ENCODE assay signal across 29 cellular contexts in the genomic region with DNA sequence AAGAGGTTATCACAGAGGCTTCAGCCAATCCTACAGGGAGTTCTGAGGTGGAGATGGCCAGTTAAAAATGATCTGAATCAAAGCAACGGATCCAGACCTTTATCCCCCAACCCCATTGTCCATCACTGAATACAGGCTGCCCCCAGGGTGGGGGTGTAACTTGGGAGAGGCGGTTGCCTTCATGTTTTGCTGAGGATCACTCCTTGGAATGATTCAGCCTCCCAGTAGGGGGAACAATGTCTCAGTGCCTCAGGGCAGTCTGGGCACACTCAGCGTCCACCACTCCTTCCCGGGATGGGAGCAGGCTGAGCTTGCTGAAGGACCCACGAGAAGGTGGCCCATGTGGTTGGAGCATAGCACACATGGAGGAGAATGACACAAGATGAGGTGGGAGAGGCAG.
DNase-seq lines count a peak whose midpoint lies in the region; ATAC-seq and TF ChIP-seq lines count a peak whose summit lies in the region.
"Had no signal": no experiment of that assay in that cellular context is flagged by ENCODE, and none has a peak within 500 bp of the region (broad histone marks: within the 10 kb centered on the region; RNA-seq: fewer than 3 reads in every experiment).

No MANE protein-coding gene starts in this region.

- H3K4me2 ChIP-seq in H9 (ENCODE audit: insufficient read depth, insufficient read length, low read length), result no peak overlapping the region
- H3K4me2 ChIP-seq: PC-9 had no signal

- DNase-seq in H9 (peak; percentile 47), T1000 (lab: John Stamatoyannopoulos, UW) (peak; percentile 21), foreskin keratinocyte (no peak), NCI-H1105 treated with DMSO at 0.1 percent for 48 hours (lab: John Stamatoyannopoulos, UW) (no peak), NCI-H1930 (lab: John Stamatoyannopoulos, UW) (no peak), esophagus squamous epithelium (lab: John Stamatoyannopoulos, UW) (no peak)
- DNase-seq in activated T-cell treated with anti-CD3 and anti-CD28 coated beads, Interleukin-2, amount 50 U/mL, for 1 hour, result no peak
- DNase-seq: activated CD4-positive, alpha-beta T cell treated with anti-CD3 and anti-CD28 coated beads, Interleukin-2, amount 50 U/mL, for 48 hours; activated CD4-positive, CD25-positive, alpha-beta regulatory T cell; activated CD8-positive, alpha-beta memory T cell treated with anti-CD3 and anti-CD28 coated beads, Interleukin-2, amount 50 U/mL, for 48 hours; amygdala; CD8-positive, alpha-beta memory T cell; cortex of kidney; GDM1; KBM-7; naive thymus-derived CD8-positive, alpha-beta T cell; NCI-H1436; NCI-H510A; PC-9; SHP77; small intestine; stimulated activated CD4-positive, alpha-beta T cell treated with anti-CD3 and anti-CD28 coated beads, Interleukin-1b, Interleukin-23, amount 100 ng/mL, for 48 hours; stimulated activated CD8-positive, alpha-beta memory T cell treated with anti-CD3 and anti-CD28 coated beads, Interleukin-4, amount 100 ng/mL, for 48 hours; transverse colon had no signal

- H3K18ac ChIP-seq in H9 (ENCODE audit: insufficient read length, low read depth, low read length), result no peak overlapping the region

- no peak overlapping the region for H3K4me3 ChIP-seq in esophagus squamous epithelium
- H3K4me3 ChIP-seq: PC-9, transverse colon had no signal

- no peak overlapping the region for H4K8ac ChIP-seq in H9 (replicated peaks; ENCODE audit: insufficient read length, low read depth, low read length)

- peak overlapping the region; percentile 7; the same call in 1 of the 2 replicates for H3K27ac ChIP-seq in C4-2B
- H3K27ac ChIP-seq in H9 (ENCODE audit: insufficient read length, low read depth, low read length), result no peak overlapping the region
- no peak overlapping the region for H3K27ac ChIP-seq in foreskin keratinocyte
- no peak overlapping the region for H3K27ac ChIP-seq in esophagus squamous epithelium
- H3K27ac ChIP-seq: PC-9, transverse colon had no signal

- no peaks in the 10 kb centered on the region for H3K36me3 ChIP-seq in esophagus squamous epithelium
- H3K36me3 ChIP-seq: transverse colon had no signal

- no peak overlapping the region for H3K23ac ChIP-seq in H9 (ENCODE audit: insufficient read length, low read depth, low read length)

- peak; percentile 69 for ATAC-seq in foreskin keratinocyte
- ATAC-seq: activated T-helper 17 cell treated with anti-CD3 and anti-CD28 coated beads, Interleukin-2, amount 50 U/mL, for 72 hours; naive thymus-derived CD8-positive, alpha-beta T cell had no signal

- H2BK120ac ChIP-seq in H9 (ENCODE audit: low read depth, low read length, poor library complexity, severe bottlenecking), result no peak overlapping the region

- H2BK5ac ChIP-seq in H9 (ENCODE audit: insufficient read length, low read length), result no peak overlapping the region

- WGBS in H9 (ENCODE audit: extremely low coverage, insufficient read length, low lambda C conversion rate), result no CpG with 5 or more reads among the region's 5 CpGs
- WGBS in esophagus squamous epithelium, 2 donors, result 33 to 81% methylated on average over 1 to 3 of the region's 5 CpGs

- H3K23me2 ChIP-seq in H9 (ENCODE audit: insufficient read length, low read depth, low read length, poor library complexity, severe bottlenecking), result no peaks in the 10 kb centered on the region

- no peak overlapping the region for H3K4me3 Mint-ChIP-seq in H9
- H3K4me3 Mint-ChIP-seq: activated naive CD4-positive, alpha-beta T cell treated with anti-CD3 and anti-CD28 coated beads, Interleukin-2, amount 50 U/mL, for 24 hours; activated T-helper 17 cell treated with anti-CD3 and anti-CD28 coated beads, Interleukin-2, amount 50 U/mL, for 72 hours; B cell; CD8-positive, alpha-beta memory T cell; naive thymus-derived CD8-positive, alpha-beta T cell; T-helper 2 cell treated with Interferon-gamma antibody and Interleukin-4, amounts not matched to agents 5 μg/mL and 100 μg/mL, for 36 hours had no signal

- H2AK5ac ChIP-seq in H9 (ENCODE audit: insufficient read length, low read length), result no peak overlapping the region

- no peak overlapping the region for H3K4ac ChIP-seq in H9 (ENCODE audit: low read depth, low read length)

- H3K14ac ChIP-seq in H9 (ENCODE audit: insufficient read depth, low read length), result no peak overlapping the region

- no peak overlapping the region for H3T11ph ChIP-seq in H9 (ENCODE audit: low read length)

- TF ChIP-seq POLR2A in esophagus squamous epithelium (IDR thresholded peaks at IDR 0.05), result no peak

- intact Hi-C loops in esophagus squamous epithelium (cut with DNase I), result no loop called here

- H3K9me3 ChIP-seq in H9 (ENCODE audit: control insufficient read depth, low read depth, low read length), result no peaks in the 10 kb centered on the region
- H3K9me3 ChIP-seq in esophagus squamous epithelium, result no peaks in the 10 kb centered on the region
- H3K9me3 ChIP-seq: transverse colon had no signal

- TF ChIP-seq CTCF in C4-2B (conservative IDR thresholded peaks at IDR 0.05) (no peak), H9 (conservative IDR thresholded peaks at IDR 0.05) (no peak), foreskin keratinocyte (conservative IDR thresholded peaks at IDR 0.05) (no peak), esophagus squamous epithelium (IDR thresholded peaks at IDR 0.05) (no peak)

- H3K27ac Mint-ChIP-seq in H9, result no peak overlapping the region
- H3K27ac Mint-ChIP-seq: activated naive CD4-positive, alpha-beta T cell treated with anti-CD3 and anti-CD28 coated beads, Interleukin-2, amount 50 U/mL, for 24 hours; activated T-helper 17 cell treated with anti-CD3 and anti-CD28 coated beads, Interleukin-2, amount 50 U/mL, for 72 hours; B cell; CD8-positive, alpha-beta memory T cell; T-helper 2 cell treated with Interferon-gamma antibody and Interleukin-4, amounts not matched to agents 5 μg/mL and 100 μg/mL, for 36 hours had no signal

- H3K4me1 Mint-ChIP-seq in H9, result peaks cover 9 to 22% of the 10 kb centered on the region in 2 experiments
- H3K4me1 Mint-ChIP-seq: activated naive CD4-positive, alpha-beta T cell treated with anti-CD3 and anti-CD28 coated beads, Interleukin-2, amount 50 U/mL, for 24 hours; B cell; CD8-positive, alpha-beta memory T cell had no signal

- H3K27me3 Mint-ChIP-seq in H9 (ENCODE audit: low read depth), result peaks cover 8% of the 10 kb centered on the region

- H3K36me3 Mint-ChIP-seq in H9 (ENCODE audit: insufficient read depth in 1 of 3, low read depth in 3 of 3), result no peaks in the 10 kb centered on the region
- H3K36me3 Mint-ChIP-seq: activated naive CD4-positive, alpha-beta T cell treated with anti-CD3 and anti-CD28 coated beads, Interleukin-2, amount 50 U/mL, for 24 hours; CD8-positive, alpha-beta memory T cell; naive thymus-derived CD8-positive, alpha-beta T cell had no signal

- H3K9ac ChIP-seq in H9 (ENCODE audit: extremely low read depth, insufficient read length, low read length), result no peak overlapping the region

- H3K79me2 ChIP-seq in H9 (ENCODE audit: insufficient read depth, low read length), result no peaks in the 10 kb centered on the region

- H3K4me1 ChIP-seq in H9 (ENCODE audit: insufficient read depth, low read length), result peaks cover 4% of the 10 kb centered on the region; the same call in 1 of the 2 replicates
- H3K4me1 ChIP-seq in foreskin keratinocyte, result no peaks in the 10 kb centered on the region
- H3K4me1 ChIP-seq in esophagus squamous epithelium, result no peaks in the 10 kb centered on the region
- H3K4me1 ChIP-seq: transverse colon had no signal

- no peak overlapping the region for H3K56ac ChIP-seq in H9 (ENCODE audit: insufficient read length, low read depth, low read length)

- H4K20me1 ChIP-seq in H9 (ENCODE audit: control insufficient read depth, insufficient read depth, insufficient read length), result no peaks in the 10 kb centered on the region

- H2AFZ ChIP-seq in H9 (ENCODE audit: low read length), result no peak overlapping the region
- H2AFZ ChIP-seq: PC-9 had no signal

- H2BK15ac ChIP-seq in H9 (ENCODE audit: low read depth, low read length), result no peak overlapping the region

- H3K79me1 ChIP-seq in H9 (ENCODE audit: insufficient read depth, low read depth, low read length, poor library complexity, severe bottlenecking), result no peaks in the 10 kb centered on the region

- H3K27me3 ChIP-seq in H9 (ENCODE audit: insufficient read depth, low read length), result no peaks in the 10 kb centered on the region
- H3K27me3 ChIP-seq in foreskin keratinocyte, result peaks cover 18% of the 10 kb centered on the region
- H3K27me3 ChIP-seq in esophagus squamous epithelium, result peaks cover 0 to 33% (median 0%) of the 10 kb centered on the region in 4 donors
- H3K27me3 ChIP-seq: transverse colon had no signal

- H2BK12ac ChIP-seq in H9 (ENCODE audit: insufficient read length, low read depth, low read length), result no peak overlapping the region

- no peak overlapping the region for H4K5ac ChIP-seq in H9 (ENCODE audit: insufficient read length, low read depth, low read length)

- H4K91ac ChIP-seq in H9 (ENCODE audit: insufficient read length, low read depth, low read length), result no peak overlapping the region

- no peak overlapping the region for H2BK20ac ChIP-seq in H9 (ENCODE audit: low read depth, low read length, poor library complexity, severe bottlenecking)

- no peaks in the 10 kb centered on the region; a peak in 2 of 5 replicates for H3K9me3 Mint-ChIP-seq in H9
- H3K9me3 Mint-ChIP-seq: activated naive CD4-positive, alpha-beta T cell treated with anti-CD3 and anti-CD28 coated beads, Interleukin-2, amount 50 U/mL, for 24 hours; activated T-helper 17 cell treated with anti-CD3 and anti-CD28 coated beads, Interleukin-2, amount 50 U/mL, for 72 hours; CD8-positive, alpha-beta memory T cell; naive thymus-derived CD8-positive, alpha-beta T cell; T-helper 2 cell treated with Interferon-gamma antibody and Interleukin-4, amounts not matched to agents 5 μg/mL and 100 μg/mL, for 36 hours had no signal

Comparison
In these comparisons a context has a peak if more than half of its experiments do, and no peak if none do; other contexts are left out.
1. DNase-seq: peak in H9 (single experiment) and T1000 (single experiment); none in foreskin keratinocyte (0 of 2), NCI-H1105 treated with DMSO at 0.1 percent for 48 hours (single experiment), NCI-H1930 (0 of 2), activated T-cell treated with anti-CD3 and anti-CD28 coated beads, Interleukin-2, amount 50 U/mL, for 1 hour (single experiment) and esophagus squamous epithelium (single experiment).